ENCODE assay signal across 8 cellular contexts in genomic region chr10:128047337-128047736, GRCh38.
A peak's percentile ranks its signal among the peaks of the same experiment; 100 is the strongest.
DNase-seq lines count a peak whose midpoint lies in the region; ATAC-seq and TF ChIP-seq lines count a peak whose summit lies in the region.

No MANE protein-coding gene starts in this region.

- 18 to 51% methylated on average over 8 to 14 of the region's 16 CpGs for WGBS in thyroid gland, 2 donors

- TF ChIP-seq CTCF in DOHH2 (IDR thresholded peaks at IDR 0.05; ENCODE audit: low read depth, low read length, poor library complexity, severe bottlenecking) (no peak), MM.1S (IDR thresholded peaks at IDR 0.05; ENCODE audit: low read length) (no peak), neutrophil (IDR thresholded peaks at IDR 0.05) (peak; percentile 54), thyroid gland (IDR thresholded peaks at IDR 0.05) (no peak)

- TF ChIP-seq POLR2A in erythroblast (IDR thresholded peaks at IDR 0.05; ENCODE audit: low read length): peak; percentile 79
- peak in 1 of 2 donors; percentile 70 for TF ChIP-seq POLR2A in thyroid gland (IDR thresholded peaks at IDR 0.05)

- H3K9ac ChIP-seq in MM.1S (ENCODE audit: low read length): peak overlapping the region; percentile 62

- H3K36me3 ChIP-seq in DOHH2 (ENCODE audit: control insufficient read depth, low read length) (peaks cover 19% of the 10 kb centered on the region), MM.1S (replicated peaks; ENCODE audit: insufficient read depth, low read length) (no peaks in the 10 kb centered on the region), neutrophil (peaks cover 39% of the 10 kb centered on the region), thyroid gland (no peaks in the 10 kb centered on the region)

- DNase-seq in MM.1S (peak; percentile 95), erythroblast (lab: John Stamatoyannopoulos, UW) (peak; percentile 49 to 68), thyroid gland (peak; percentile 89 to 90), putamen (ENCODE audit: low spot score) (no peak)
- DNase-seq in activated CD8-positive, alpha-beta memory T cell treated with anti-CD3 and anti-CD28 coated beads for 48 hours (ENCODE audit: low read depth in 2 of 3, low spot score in 2 of 3): peak; percentile 50 to 68 (median 60)

- ATAC-seq in GM21737 (IDR thresholded peaks at IDR 0.05; ENCODE audit: unreplicated experiment): peak; percentile 99

- H3K4me3 ChIP-seq in DOHH2 (ENCODE audit: low read length): peak overlapping the region; percentile 88
- peak overlapping the region; percentile 68 for H3K4me3 ChIP-seq in MM.1S (ENCODE audit: low read length)
- H3K4me3 ChIP-seq in neutrophil (ENCODE audit: low read depth in 1 of 2, low read length in 1 of 2): peak overlapping the region; percentile 88 to 91
- H3K4me3 ChIP-seq in thyroid gland (replicated peaks in 1 of 3): no peak overlapping the region

- H3K9me2 ChIP-seq in DOHH2 (replicated peaks; ENCODE audit: control insufficient read depth, low read length): no peaks in the 10 kb centered on the region
- H3K9me2 ChIP-seq in MM.1S (replicated peaks; ENCODE audit: insufficient read depth, low read length): no peaks in the 10 kb centered on the region

- H3K79me2 ChIP-seq in DOHH2 (ENCODE audit: control insufficient read depth, low read length) (peaks cover 28% of the 10 kb centered on the region), MM.1S (ENCODE audit: low read length) (peaks cover 19% of the 10 kb centered on the region)

- H3K4me2 ChIP-seq in DOHH2 (ENCODE audit: low read length) (peak overlapping the region; percentile 91), MM.1S (ENCODE audit: low read depth, low read length) (peak overlapping the region; percentile 82)

- H3F3A ChIP-seq in DOHH2 (ENCODE audit: control insufficient read depth, insufficient read depth): peaks cover 6% of the 10 kb centered on the region
- peaks cover 10% of the 10 kb centered on the region for H3F3A ChIP-seq in MM.1S (ENCODE audit: insufficient read depth, low read length)

- H3K27ac ChIP-seq in DOHH2 (ENCODE audit: low read depth, low read length) (peak overlapping the region; percentile 80), MM.1S (ENCODE audit: low read length) (peak overlapping the region; percentile 66), neutrophil (peak overlapping the region; percentile 98), thyroid gland (peak overlapping the region; percentile 34 to 70 (median 41))

- peak overlapping the region; percentile 89 for H2AFZ ChIP-seq in MM.1S (ENCODE audit: low read length)

- H3K9me3 ChIP-seq in DOHH2 (ENCODE audit: control insufficient read depth, insufficient read depth, low read length) (no peaks in the 10 kb centered on the region), MM.1S (replicated peaks; ENCODE audit: insufficient read depth, low read length) (no peaks in the 10 kb centered on the region), neutrophil (no peaks in the 10 kb centered on the region), thyroid gland (no peaks in the 10 kb centered on the region)

- intact Hi-C loops in thyroid gland (cut with DNase I): no loop called here

- H4K20me1 ChIP-seq in DOHH2 (ENCODE audit: control insufficient read depth, insufficient read depth, low read depth, low read length) (no peaks in the 10 kb centered on the region), MM.1S (ENCODE audit: insufficient read depth, low read length) (no peaks in the 10 kb centered on the region)

- peaks cover 48% of the 10 kb centered on the region for H3K4me1 ChIP-seq in DOHH2 (ENCODE audit: control insufficient read depth, low read length)
- H3K4me1 ChIP-seq in MM.1S (ENCODE audit: low read length): peaks cover 17% of the 10 kb centered on the region
- peaks cover 63 to 68% of the 10 kb centered on the region in 2 experiments for H3K4me1 ChIP-seq in neutrophil (ENCODE audit: control insufficient read depth in 1 of 2, insufficient read depth in 1 of 2, low read depth in 1 of 2, low read length in 1 of 2)
- H3K4me1 ChIP-seq in thyroid gland: peaks cover 10 to 23% of the 10 kb centered on the region in 2 donors

- H3K27me3 ChIP-seq in DOHH2 (ENCODE audit: control insufficient read depth, low read length): no peaks in the 10 kb centered on the region
- no peaks in the 10 kb centered on the region for H3K27me3 ChIP-seq in MM.1S (replicated peaks; ENCODE audit: insufficient read depth, low read length)
- H3K27me3 ChIP-seq in neutrophil: no peaks in the 10 kb centered on the region
- no peaks in the 10 kb centered on the region for H3K27me3 ChIP-seq in thyroid gland

Comparison
In these comparisons a context has a peak if more than half of its experiments do, and no peak if none do; other contexts are left out.
1. H3K27ac ChIP-seq: peak in every context shown above with its lines; median percentile 98 in neutrophil; 80 in DOHH2; 66 in MM.1S; 41 in thyroid gland.
2. H3K4me3 ChIP-seq: peak in DOHH2 (single experiment), MM.1S (single experiment) and neutrophil (2 of 2); none in thyroid gland (0 of 3).